2 cellular contexts compared by ENCODE assay signal in genomic region chr9:39030391-39031019, GRCh38.
TF ChIP-seq lines count a peak whose summit lies in the region.

No MANE protein-coding gene starts in this region.

TF ChIP-seq in HCT116, 20 proteins besides CTCF, POLR2A, EP300 and RAD21 (continued from another document):
- TF ChIP-seq CEBPB (IDR thresholded peaks at IDR 0.05; ENCODE audit: low read depth): peak; percentile 74
- peak; percentile 56; the same call in 1 of the 2 replicates for TF ChIP-seq FOSL1 (IDR thresholded peaks at IDR 0.05; ENCODE audit: low read depth)
- TF ChIP-seq JUND (IDR thresholded peaks at IDR 0.05): peak; percentile 56; the same call in 1 of the 2 replicates
TF ChIP-seq in HCT116: peak in this region for 5; not testable (repeated sequence) for 15.

TF ChIP-seq in endothelial cell of umbilical vein, 7 proteins besides CTCF, POLR2A, EP300 and RAD21 (continued from another document):
- TF ChIP-seq FOS (IDR thresholded peaks at IDR 0.05; ENCODE audit: borderline replicate concordance, insufficient read depth, low read length): peak; percentile 29
